Comparison of ENCODE assay signal across 27 cellular contexts in genomic region chr10:80148166-80148805, GRCh38. TPM values are rescaled to one million over a fixed set of nuclear protein-coding genes. Genes with fewer than 3 reads are reported as not detected.
A peak's percentile ranks its signal among the peaks of the same experiment; 100 is the strongest.
DNase-seq lines count a peak whose midpoint lies in the region; ATAC-seq and TF ChIP-seq lines count a peak whose summit lies in the region.
"Had no signal": no experiment of that assay in that cellular context is flagged by ENCODE, and none has a peak within 500 bp of the region (broad histone marks: within the 10 kb centered on the region; RNA-seq: fewer than 3 reads in every experiment).

No MANE protein-coding gene starts in this region.

- CTCF ChIA-PET in RWPE1 (lab: Yijun Ruan, JAX), result interaction anchor here (0.8 kb wide), 1 partner anchor 74 kb away, joined by 3 read pairs; no protein-coding TSS in a partner anchor

- H3K4me3 Mint-ChIP-seq in activated naive CD8-positive, alpha-beta T cell, result no peak overlapping the region
- no peak overlapping the region for H3K4me3 Mint-ChIP-seq in activated naive CD8-positive, alpha-beta T cell treated with anti-CD3 and anti-CD28 coated beads for 36 hours
- H3K4me3 Mint-ChIP-seq in memory B cell, result no peak overlapping the region
- H3K4me3 Mint-ChIP-seq: B cell, H9 had no signal

- H3K27ac Mint-ChIP-seq in activated naive CD8-positive, alpha-beta T cell, result peak overlapping the region; percentile 34
- H3K27ac Mint-ChIP-seq in activated naive CD8-positive, alpha-beta T cell treated with anti-CD3 and anti-CD28 coated beads for 36 hours, result no peak overlapping the region
- H3K27ac Mint-ChIP-seq in memory B cell, result peak overlapping the region; percentile 3
- H3K27ac Mint-ChIP-seq: H9 had no signal

- ATAC-seq in memory B cell (ENCODE audit: low read depth), result no peak

- no peak for TF ChIP-seq CTCF in RWPE1 (conservative IDR thresholded peaks at IDR 0.05; ENCODE audit: low read depth)
- TF ChIP-seq CTCF in tibial artery (IDR thresholded peaks at IDR 0.05), result no peak

- H3K4me3 ChIP-seq in tibial artery, result no peak overlapping the region
- H3K4me3 ChIP-seq: esophagus muscularis mucosa, prostate gland, stomach, tibial nerve had no signal

- POLR2A ChIA-PET in RWPE1 (lab: Yijun Ruan, JAX; ENCODE audit: low non-redundant PET), result no interaction called here

- no peak for DNase-seq in activated naive CD8-positive, alpha-beta T cell treated with anti-CD3 and anti-CD28 coated beads for 36 hours
- no peak for DNase-seq in RWPE1 (ENCODE audit: low spot score)
- DNase-seq in memory B cell (ENCODE audit: low spot score in 2 of 2), result no peak
- DNase-seq in tibial artery, result peak; percentile 18 to 65
- no peak for DNase-seq in activated gamma-delta T cell (lab: John Stamatoyannopoulos, UW)
- no peak for DNase-seq in middle frontal gyrus (ENCODE audit: extremely low spot score, low spot score)
- DNase-seq in NCI-H1436 (lab: John Stamatoyannopoulos, UW), result no peak
- DNase-seq: activated CD4-positive, alpha-beta T cell treated with anti-CD3 and anti-CD28 coated beads, Interleukin-2, amount 50 U/mL, for 48 hours; activated gamma-delta T cell treated with Interleukin-2 at 50 U/mL for 16 hours; amniotic stem cell; brain microvascular endothelial cell; COR-L47; DMS79; foreskin melanocyte; GF-D8; H9; NCI-H1105; NCI-H2029; NCI-H69; stomach; T-helper 1 cell had no signal

- no peaks in the 10 kb centered on the region for H3K27me3 Mint-ChIP-seq in activated naive CD8-positive, alpha-beta T cell
- H3K27me3 Mint-ChIP-seq in activated naive CD8-positive, alpha-beta T cell treated with anti-CD3 and anti-CD28 coated beads for 36 hours, result no peaks in the 10 kb centered on the region
- no peaks in the 10 kb centered on the region for H3K27me3 Mint-ChIP-seq in memory B cell
- H3K27me3 Mint-ChIP-seq: B cell had no signal

- no peaks in the 10 kb centered on the region for H3K27me3 ChIP-seq in tibial artery
- H3K27me3 ChIP-seq: brain microvascular endothelial cell, esophagus muscularis mucosa, stomach, tibial nerve had no signal

- intact Hi-C loops in tibial artery (cut with DNase I; ENCODE audit: low total_unique reads), result no loop called here

- H3K36me3 ChIP-seq in tibial artery, result peaks cover 23 to 43% (median 40%) of the 10 kb centered on the region in 3 donors

- peaks cover 0 to 18% (median 13%) of the 10 kb centered on the region in 4 donors for H3K4me1 ChIP-seq in tibial artery

- peak overlapping the region; percentile 12 for H3K27ac ChIP-seq in RWPE1
- H3K27ac ChIP-seq in tibial artery, result no peak overlapping the region
- H3K27ac ChIP-seq: brain microvascular endothelial cell, esophagus muscularis mucosa, prostate gland, tibial nerve had no signal

- H3K36me3 Mint-ChIP-seq in activated naive CD8-positive, alpha-beta T cell, result peaks cover 29% of the 10 kb centered on the region
- H3K36me3 Mint-ChIP-seq in activated naive CD8-positive, alpha-beta T cell treated with anti-CD3 and anti-CD28 coated beads for 36 hours, result peaks cover 51% of the 10 kb centered on the region
- peaks cover 24% of the 10 kb centered on the region for H3K36me3 Mint-ChIP-seq in memory B cell

- peaks cover 0 to 7% (median 0%) of the 10 kb centered on the region in 3 donors for H3K9me3 ChIP-seq in tibial artery
- H3K9me3 ChIP-seq: prostate gland, stomach had no signal

- H3K4me1 Mint-ChIP-seq in activated naive CD8-positive, alpha-beta T cell (ENCODE audit: low read depth), result peaks cover 21% of the 10 kb centered on the region
- peaks cover 20% of the 10 kb centered on the region for H3K4me1 Mint-ChIP-seq in activated naive CD8-positive, alpha-beta T cell treated with anti-CD3 and anti-CD28 coated beads for 36 hours
- H3K4me1 Mint-ChIP-seq in memory B cell, result peaks cover 11% of the 10 kb centered on the region

- no peaks in the 10 kb centered on the region for H3K9me3 Mint-ChIP-seq in activated naive CD8-positive, alpha-beta T cell (ENCODE audit: low read depth)
- peaks cover 14% of the 10 kb centered on the region for H3K9me3 Mint-ChIP-seq in activated naive CD8-positive, alpha-beta T cell treated with anti-CD3 and anti-CD28 coated beads for 36 hours
- H3K9me3 Mint-ChIP-seq in memory B cell, result no peaks in the 10 kb centered on the region

RNA-seq across cellular contexts. Expression of gene PLAC9, which starts 15.8 kb away (rescaled TPM):
- total RNA-seq in activated naive CD8-positive, alpha-beta T cell treated with anti-CD3 and anti-CD28 coated beads for 36 hours, result not detected
- total RNA-seq: B cell, M059J had no signal

RNA-seq across cellular contexts. Expression of gene ANXA11, which starts 57.1 kb away (rescaled TPM):
- 100 to 1,000 TPM; 181 to 191 TPM for total RNA-seq in activated naive CD8-positive, alpha-beta T cell treated with anti-CD3 and anti-CD28 coated beads for 36 hours

Comparison
In these comparisons a context has a peak if more than half of its experiments do, and no peak if none do; other contexts are left out.
1. DNase-seq: peak in tibial artery (2 of 2); none in activated naive CD8-positive, alpha-beta T cell treated with anti-CD3 and anti-CD28 coated beads for 36 hours (single experiment), RWPE1 (single experiment), memory B cell (0 of 2), activated gamma-delta T cell (single experiment), middle frontal gyrus (single experiment) and NCI-H1436 (single experiment).